In genomic region chr7:107969856-107970255, GRCh38 we compare ENCODE assay signal across 29 cellular contexts. TPM values are rescaled to one million over a fixed set of nuclear protein-coding genes. Genes with fewer than 3 reads are reported as not detected.
DNase-seq lines count a peak whose midpoint lies in the region; ATAC-seq and TF ChIP-seq lines count a peak whose summit lies in the region.
"Had no signal": no experiment of that assay in that cellular context is flagged by ENCODE, and none has a peak within 500 bp of the region (broad histone marks: within the 10 kb centered on the region; RNA-seq: fewer than 3 reads in every experiment).

No MANE protein-coding gene starts in this region.

- no peak for ATAC-seq in Right ventricle myocardium superior (ENCODE audit: poor library complexity)
- ATAC-seq in GM18868 (IDR thresholded peaks at IDR 0.05; ENCODE audit: unreplicated experiment): no peak
- ATAC-seq: activated CD4-positive, alpha-beta T cell treated with anti-CD3 and anti-CD28 coated beads for 36 hours; activated CD8-positive, alpha-beta T cell treated with anti-CD3 and anti-CD28 coated beads, Interleukin-2, amount 10 ng/mL, durations not matched to agents 7 days and 5 days; stimulated activated naive CD8-positive, alpha-beta T cell treated with anti-CD3 and anti-CD28 coated beads, Interleukin-15, Interleukin-2, amounts not matched to agents 100 U/mL and 50 U/mL, for 24 hours had no signal

- H3K27me3 ChIP-seq in uterus: no peaks in the 10 kb centered on the region
- H3K27me3 ChIP-seq: brain microvascular endothelial cell, ovary had no signal

- TF ChIP-seq POLR2A in uterus (IDR thresholded peaks at IDR 0.05): no peak

- H3K9me3 Mint-ChIP-seq in mesothelial cell of epicardium: no peaks in the 10 kb centered on the region
- H3K9me3 Mint-ChIP-seq: activated naive CD4-positive, alpha-beta T cell treated with anti-CD3 and anti-CD28 coated beads for 36 hours; memory B cell; neural crest cell; T-helper 2 cell treated with Interferon-gamma antibody and Interleukin-4, amounts not matched to agents 5 μg/mL and 100 μg/mL, for 36 hours had no signal

- H3K4me1 Mint-ChIP-seq in mesothelial cell of epicardium: peaks cover 33% of the 10 kb centered on the region
- H3K4me1 Mint-ChIP-seq: activated CD4-positive, alpha-beta T cell treated with anti-CD3 and anti-CD28 coated beads for 36 hours; memory B cell had no signal

- DNase-seq in Right ventricle myocardium superior (peak; percentile 67), cardiac septum (ENCODE audit: low spot score) (no peak), dermis microvascular lymphatic vessel endothelial cell (ENCODE audit: low read depth in 2 of 2) (peak; percentile 77), mesothelial cell of epicardium (ENCODE audit: low spot score in 2 of 2, unreplicated experiment in 2 of 2) (no peak), uterus (no peak), hypothalamus (lab: John Stamatoyannopoulos, UW) (no peak)
- DNase-seq in stimulated activated CD4-positive, alpha-beta T cell treated with anti-CD3 and anti-CD28 coated beads, Interleukin-2, amount 100 ng/mL, for 24 hours: no peak
- DNase-seq: 8988T; activated CD4-positive, alpha-beta T cell treated with anti-CD3 and anti-CD28 coated beads for 36 hours; activated CD8-positive, alpha-beta T cell treated with anti-CD3 and anti-CD28 coated beads, Interleukin-2, amount 10 ng/mL, durations not matched to agents 7 days and 5 days; activated naive CD4-positive, alpha-beta T cell treated with anti-CD3 and anti-CD28 coated beads for 36 hours; brain microvascular endothelial cell; DMS79; GDM1; HCEC 1CT; NCI-H1417 treated with DMSO at 0.1 percent for 48 hours; NCI-H2081 treated with DMSO at 0.1 percent for 48 hours; NCI-H2227 treated with DMSO at 0.1 percent for 48 hours; NCI-H526 treated with DMSO at 0.1 percent for 48 hours; ovary; SIG-M5; stimulated activated CD4-positive, alpha-beta T cell treated with anti-CD3 and anti-CD28 coated beads, Interleukin-1b, Interleukin-23, amount 100 ng/mL, for 48 hours; stimulated activated naive CD8-positive, alpha-beta T cell treated with anti-CD3 and anti-CD28 coated beads, Interleukin-15, Interleukin-2, amounts not matched to agents 100 U/mL and 50 U/mL, for 24 hours; trophoblast cell had no signal

- no peaks in the 10 kb centered on the region for H3K36me3 ChIP-seq in uterus
- H3K36me3 ChIP-seq: ovary had no signal

- TF ChIP-seq CTCF in mesothelial cell of epicardium (IDR thresholded peaks at IDR 0.05; ENCODE audit: unreplicated experiment): no peak
- TF ChIP-seq CTCF in uterus (IDR thresholded peaks at IDR 0.05): no peak

- peaks cover 33% of the 10 kb centered on the region for H3K36me3 Mint-ChIP-seq in mesothelial cell of epicardium
- H3K36me3 Mint-ChIP-seq: memory B cell had no signal

- peak overlapping the region; percentile 58 to 79 for H3K27ac ChIP-seq in uterus
- H3K27ac ChIP-seq: brain microvascular endothelial cell, C4-2B, ovary had no signal

- H3K9me3 ChIP-seq in uterus: no peaks in the 10 kb centered on the region
- H3K9me3 ChIP-seq: ovary had no signal

- no peaks in the 10 kb centered on the region for H3K27me3 Mint-ChIP-seq in mesothelial cell of epicardium (ENCODE audit: low read depth)

- H3K4me3 Mint-ChIP-seq in mesothelial cell of epicardium: no peak overlapping the region
- H3K4me3 Mint-ChIP-seq: activated CD4-positive, alpha-beta T cell treated with anti-CD3 and anti-CD28 coated beads for 36 hours; activated CD8-positive, alpha-beta T cell treated with anti-CD3 and anti-CD28 coated beads, Interleukin-2, amount 10 ng/mL, durations not matched to agents 7 days and 5 days; activated naive CD4-positive, alpha-beta T cell treated with anti-CD3 and anti-CD28 coated beads for 36 hours; memory B cell; neural crest cell; T-helper 2 cell treated with Interferon-gamma antibody and Interleukin-4, amounts not matched to agents 5 μg/mL and 100 μg/mL, for 36 hours had no signal

- H3K4me3 ChIP-seq in uterus: no peak overlapping the region
- H3K4me3 ChIP-seq: ovary had no signal

- peaks cover 0 to 4% of the 10 kb centered on the region in 2 donors for H3K4me1 ChIP-seq in uterus

- H3K27ac Mint-ChIP-seq in mesothelial cell of epicardium: peak overlapping the region; percentile 73
- H3K27ac Mint-ChIP-seq: activated CD4-positive, alpha-beta T cell treated with anti-CD3 and anti-CD28 coated beads for 36 hours; activated CD8-positive, alpha-beta T cell treated with anti-CD3 and anti-CD28 coated beads, Interleukin-2, amount 10 ng/mL, durations not matched to agents 7 days and 5 days; activated naive CD4-positive, alpha-beta T cell treated with anti-CD3 and anti-CD28 coated beads for 36 hours; memory B cell; T-helper 2 cell treated with Interferon-gamma antibody and Interleukin-4, amounts not matched to agents 5 μg/mL and 100 μg/mL, for 36 hours had no signal

- intact Hi-C loops in Right ventricle myocardium superior (cut with DNase I) (no loop called here), cardiac septum (cut with DNase I) (loop anchor here (5.0 kb wide), 1 partner anchor 78 kb away; the partner anchor contains the start of gene DLD), uterus (cut with DNase I; ENCODE audit: low total_unique reads) (no loop called here)

RNA-seq across cellular contexts. Expression of gene LAMB1, which starts 33.1 kb away (rescaled TPM):
- total RNA-seq in Right ventricle myocardium superior (62.1 TPM), cardiac septum (55.1 TPM), dermis microvascular lymphatic vessel endothelial cell (425 and 463 TPM in 2 replicates), mesothelial cell of epicardium (556 to 593 TPM (median 584 TPM) in 3 replicates), uterus (100 to 1,000 TPM in 3 of 4 donors, 10 to 100 TPM in 1; 87.9 to 322 (median 200) TPM)
- total RNA-seq: activated CD8-positive, alpha-beta T cell treated with anti-CD3 and anti-CD28 coated beads, Interleukin-2, amount 10 ng/mL, durations not matched to agents 7 days and 5 days had no signal

Comparison
In these comparisons a context has a peak if more than half of its experiments do, and no peak if none do; other contexts are left out.
1. DNase-seq: peak in Right ventricle myocardium superior (single experiment) and dermis microvascular lymphatic vessel endothelial cell (2 of 2); none in cardiac septum (single experiment), mesothelial cell of epicardium (0 of 2), uterus (0 of 2), stimulated activated CD4-positive, alpha-beta T cell treated with anti-CD3 and anti-CD28 coated beads, Interleukin-2, amount 100 ng/mL, for 24 hours (0 of 2) and hypothalamus (0 of 51).